In genomic region chr11:88146106-88146505, GRCh38 we compare ENCODE assay signal across 22 cellular contexts. TPM values are rescaled to one million over a fixed set of nuclear protein-coding genes. Genes with fewer than 3 reads are reported as not detected.
"Had no signal": no experiment of that assay in that cellular context is flagged by ENCODE, and none has a peak within 500 bp of the region (broad histone marks: within the 10 kb centered on the region; RNA-seq: fewer than 3 reads in every experiment).

No MANE protein-coding gene starts in this region.

- H3K9me3 ChIP-seq: MG63, SJSA1 had no signal

- H3K36me3 ChIP-seq: MG63, SJSA1 had no signal

- H3K4me1 ChIP-seq: SJSA1 had no signal

- DNase-seq: KBM-7, MG63, NCI-H1092, NCI-H1105 treated with DMSO at 0.1 percent for 48 hours, NCI-H1417 treated with DMSO at 0.1 percent for 48 hours, NCI-H187, NCI-H2029, NCI-H2081 treated with DMSO at 0.1 percent for 48 hours, NCI-H2171, NCI-H226, NCI-H446, NCI-H510A, NCI-H524 treated with DMSO at 0.1 percent for 48 hours, NCI-H69, NCI-H774, Right ventricle myocardium superior, RPMI8226, SIG-M5 had no signal

- H3K27me3 ChIP-seq: MG63, SJSA1 had no signal

- H3K27ac ChIP-seq: HL-60, SJSA1, SK-N-MC had no signal

- H3K4me3 ChIP-seq: MG63, SJSA1, SK-N-MC had no signal

RNA-seq across cellular contexts. Expression of gene RAB38, which starts 29.1 kb away (rescaled TPM):
- total RNA-seq: LHCN-M2, SJSA1 had no signal
